Comparison of ENCODE assay signal across 8 cellular contexts in genomic region chr1:113389953-113390834, GRCh38. TPM values are rescaled to one million over a fixed set of nuclear protein-coding genes. Genes with fewer than 3 reads are reported as not detected.
DNase-seq lines count a peak whose midpoint lies in the region; ATAC-seq, FAIRE-seq and TF ChIP-seq lines count a peak whose summit lies in the region.

MAGI3 (plus strand) TSS chr1:113390515; CDS start chr1:113391034, 519 bp downstream.

- POLR2A ChIA-PET in A549 (lab: Yijun Ruan, JAX) = interaction anchor here (0.6 to 2.3 kb wide), 3 partner anchors 317 to 393 kb away, joined by 6 to 9 read pairs (median 8); partner anchors contain the start of gene LRIG2

- H3K4me2 ChIP-seq in A549 = peak within 1 kb of the TSS; percentile 95

- no peak for TF ChIP-seq RAD21 in A549 (conservative IDR thresholded peaks at IDR 0.05 in 1 of 2, IDR thresholded peaks at IDR 0.05 in 1 of 2)

- ATAC-seq in A549 = peak; percentile 88 to 91
- peak; percentile 99 for ATAC-seq in GM18867 (IDR thresholded peaks at IDR 0.05; ENCODE audit: unreplicated experiment)
- ATAC-seq in HG03108 (IDR thresholded peaks at IDR 0.05; ENCODE audit: unreplicated experiment) = peak; percentile 100

- peaks cover 38% of the 10 kb centered on the region for H3K4me1 ChIP-seq in A549
- no peaks in the 10 kb centered on the region for H3K4me1 ChIP-seq in small intestine (ENCODE audit: control insufficient read depth in 2 of 2, insufficient read depth in 1 of 2, low read depth in 1 of 2, low read length in 1 of 2)

- TF ChIP-seq CTCF in A549 (IDR thresholded peaks at IDR 0.05) = no peak
- TF ChIP-seq CTCF in WI38 (IDR thresholded peaks at IDR 0.05; ENCODE audit: low read depth, low read length) = no peak
- no peak for TF ChIP-seq CTCF in bronchial epithelial cell (IDR thresholded peaks at IDR 0.05; ENCODE audit: insufficient read depth, low read length, severe bottlenecking)

- H3K27ac ChIP-seq in A549 = peak within 1 kb of the TSS; percentile 91 to 98
- H3K27ac ChIP-seq in small intestine (ENCODE audit: low read depth in 1 of 2, low read length in 1 of 2) = peak within 1 kb of the TSS; percentile 86 to 95

- no peaks in the 10 kb centered on the region for H3K27me3 ChIP-seq in bronchial epithelial cell (ENCODE audit: control insufficient read depth, insufficient read depth, low read length)
- H3K27me3 ChIP-seq in small intestine (ENCODE audit: control insufficient read depth in 2 of 2, insufficient read depth in 2 of 2, low read length in 2 of 2) = no peaks in the 10 kb centered on the region

- H3K4me3 ChIP-seq in A549 (peak within 1 kb of the TSS; percentile 98), WI38 (ENCODE audit: low read depth, low read length) (peak within 1 kb of the TSS; percentile 95), bronchial epithelial cell (ENCODE audit: low read depth, low read length) (peak within 1 kb of the TSS; percentile 90), small intestine (ENCODE audit: low read depth in 1 of 2, low read length in 2 of 2) (peak within 1 kb of the TSS; percentile 92 to 98)

- DNase-seq in A549 (ENCODE audit: low read depth in 1 of 2, low spot score in 1 of 2) (peak; percentile 73 to 96), NCI-H2196 (lab: John Stamatoyannopoulos, UW; ENCODE audit: unreplicated experiment) (peak; percentile 97), bronchial epithelial cell (ENCODE audit: low read depth) (peak; percentile 90), iPS-NIHi11 (ENCODE audit: low spot score) (peak; percentile 95), small intestine (peak; percentile 98)

- no peak for TF ChIP-seq EP300 in A549 (IDR thresholded peaks at IDR 0.05)

- peak; percentile 69 for TF ChIP-seq POLR2A in A549 (IDR thresholded peaks at IDR 0.05; ENCODE audit: low read length)

- no peaks in the 10 kb centered on the region for H3K36me3 ChIP-seq in bronchial epithelial cell (ENCODE audit: control insufficient read depth, insufficient read depth, low read length)
- H3K36me3 ChIP-seq in small intestine (ENCODE audit: control insufficient read depth in 2 of 2, insufficient read depth in 2 of 2, low read length in 2 of 2) = no peaks in the 10 kb centered on the region

- CTCF ChIA-PET in A549 (lab: Yijun Ruan, JAX) = interaction anchor here (0.9 to 3.1 kb wide), 4 partner anchors 63 to 318 kb away, joined by 3 to 19 read pairs (median 4); partner anchors contain the start of gene LRIG2

- no peaks in the 10 kb centered on the region for H3K9me3 ChIP-seq in A549
- H3K9me3 ChIP-seq in small intestine (ENCODE audit: control insufficient read depth, low read depth) = no peaks in the 10 kb centered on the region

- FAIRE-seq in A549 (lab: Jason Lieb, UNC) (no peak), bronchial epithelial cell (lab: Jason Lieb, UNC) (no peak), small intestine (lab: Jason Lieb, UNC) (no peak)

- WGBS in A549 (ENCODE audit: missing lambda C conversion rate) = under 1% methylated on average over 43 of the region's 89 CpGs
- 0 to 1% (median 0%) methylated on average over 72 to 89 of the region's 89 CpGs for WGBS in small intestine, 3 donors

TF ChIP-seq in A549, 52 proteins besides CTCF, POLR2A, EP300 and RAD21:
- TF ChIP-seq EHF (CRISPR knock-in tag; IDR thresholded peaks at IDR 0.05) = no peak
- no peak for TF ChIP-seq BHLHE40 (IDR thresholded peaks at IDR 0.05; ENCODE audit: low read depth, low read length)
- no peak for TF ChIP-seq CBX2 (IDR thresholded peaks at IDR 0.05; ENCODE audit: borderline replicate concordance, low read depth)
- TF ChIP-seq RCOR1 (IDR thresholded peaks at IDR 0.05; ENCODE audit: low read depth, low read length) = no peak
- no peak for TF ChIP-seq EHMT2 (IDR thresholded peaks at IDR 0.05; ENCODE audit: low read depth)
- peak; percentile 65; the same call in 1 of the 2 replicates for TF ChIP-seq MAX (IDR thresholded peaks at IDR 0.05)
- TF ChIP-seq HEYL (CRISPR knock-in tag; IDR thresholded peaks at IDR 0.05) = no peak
- TF ChIP-seq PHF8 (IDR thresholded peaks at IDR 0.05; ENCODE audit: borderline replicate concordance, low read depth) = peak; percentile 43; the same call in 1 of the 2 replicates
- no peak for TF ChIP-seq ATOH8 (CRISPR knock-in tag; IDR thresholded peaks at IDR 0.05; ENCODE audit: low read depth)
- TF ChIP-seq SMC3 (IDR thresholded peaks at IDR 0.05) = no peak
- no peak; the same call in none of the 2 replicates for TF ChIP-seq E2F6 (IDR thresholded peaks at IDR 0.05; ENCODE audit: borderline replicate concordance, low read depth)
- 0 out of 2 replicates have a peak, but pooled peaks have one; percentile 29 for TF ChIP-seq PBX3 (IDR thresholded peaks at IDR 0.05)
- TF ChIP-seq MAFK (IDR thresholded peaks at IDR 0.05; ENCODE audit: partially characterized antibody) = no peak
- no peak for TF ChIP-seq TP53 (CRISPR knock-in tag; IDR thresholded peaks at IDR 0.05)
- TF ChIP-seq ZFP36 (IDR thresholded peaks at IDR 0.05; ENCODE audit: borderline replicate concordance, partially characterized antibody) = no peak
- no peak for TF ChIP-seq FOSB (CRISPR knock-in tag; IDR thresholded peaks at IDR 0.05)
- no peak for TF ChIP-seq GATA3 (IDR thresholded peaks at IDR 0.05; ENCODE audit: borderline replicate concordance)
- TF ChIP-seq NFE2L2 (conservative IDR thresholded peaks at IDR 0.05; ENCODE audit: low read length) = no peak
- no peak for TF ChIP-seq ELK1 (IDR thresholded peaks at IDR 0.05; ENCODE audit: low read depth, low read length)
- TF ChIP-seq RFX5 (IDR thresholded peaks at IDR 0.05) = no peak
- no peak for TF ChIP-seq MYC (IDR thresholded peaks at IDR 0.05; ENCODE audit: borderline replicate concordance, low read length)
- no peak for TF ChIP-seq KDM1A (IDR thresholded peaks at IDR 0.05; ENCODE audit: low read depth)
- no peak for TF ChIP-seq HOXB13 (CRISPR knock-in tag; IDR thresholded peaks at IDR 0.05; ENCODE audit: low read depth)
- no peak for TF ChIP-seq FOSL2 (IDR thresholded peaks at IDR 0.05)
- no peak for TF ChIP-seq FOSL2 (CRISPR knock-in tag; IDR thresholded peaks at IDR 0.05)
TF ChIP-seq in A549: peak in this region for 3.

RNA-seq across cellular contexts. Expression of gene MAGI3, which starts in this region (rescaled TPM):
- polyA plus RNA-seq in A549 (2011; rRNA removed) (7.9 and 8.2 TPM in 2 replicates), A549 (2017; fragmentation: RNase III; extraction: RNeasy Plus Mini Kit Qiagen cat#74134 plus additional on column Dnase treatment) (3.8 to 4.5 TPM (median 4.1 TPM) in 3 replicates), small intestine (10 to 100 TPM in 1 of 3 donors, 1 to 10 TPM in 2; 6.8 to 16.1 (median 9.5) TPM)
- polyA plus RNA-seq in A549 (2012; cell fraction: cytosol; rRNA removed) = 2.7 and 3.0 TPM in 2 replicates
- 1.9 and 2.4 TPM in 2 replicates for polyA plus RNA-seq in A549 (2012; cell fraction: nucleus; rRNA removed)
- 13.5 and 14.4 TPM in 2 replicates for polyA minus RNA-seq in A549 (2011; rRNA and poly(A)+ RNA removed)
- 6.3 and 12.3 TPM in 2 replicates for total RNA-seq in bronchial epithelial cell

Comparison
In these comparisons a context has a peak if more than half of its experiments do, and no peak if none do; other contexts are left out.
1. Peak in every context shown above with its lines: DNase-seq, ATAC-seq, H3K4me3 ChIP-seq and H3K27ac ChIP-seq.